Comparison of ENCODE assay signal across 17 cellular contexts in genomic region chr11:79485694-79486093, GRCh38. TPM values are rescaled to one million over a fixed set of nuclear protein-coding genes. Genes with fewer than 3 reads are reported as not detected.
"Had no signal": no experiment of that assay in that cellular context is flagged by ENCODE, and none has a peak within 500 bp of the region (broad histone marks: within the 10 kb centered on the region; RNA-seq: fewer than 3 reads in every experiment).

No MANE protein-coding gene starts in this region.

- DNase-seq: activated CD4-positive, alpha-beta T cell treated with anti-CD3 and anti-CD28 coated beads, Interleukin-2, amount 10 ng/mL, durations not matched to agents 24 days and 14 days; activated CD8-positive, alpha-beta memory T cell treated with anti-CD3 and anti-CD28 coated beads, Interleukin-2, amount 50 U/mL, for 48 hours; activated naive CD4-positive, alpha-beta T cell treated with Interleukin-2 at 50 U/mL for 16 hours; activated T-cell treated with anti-CD3 and anti-CD28 coated beads, Interleukin-2, amount 50 U/mL, for 72 hours; anterior cingulate cortex; cerebellar nuclear complex; effector CD8-positive, alpha-beta T cell; foreskin fibroblast; kidney; left ventricle myocardium superior; naive thymus-derived CD8-positive, alpha-beta T cell; occipital lobe; T-helper 2 cell; thyroid gland had no signal

- H3K27me3 Mint-ChIP-seq: activated CD4-positive, alpha-beta T cell treated with anti-CD3 and anti-CD28 coated beads, Interleukin-2, amount 10 ng/mL, durations not matched to agents 24 days and 14 days; memory B cell had no signal

- ATAC-seq: activated T-cell treated with anti-CD3 and anti-CD28 coated beads, Interleukin-2, amount 50 U/mL, for 72 hours; left ventricle myocardium superior; naive thymus-derived CD8-positive, alpha-beta T cell; stimulated activated effector memory CD8-positive, alpha-beta T cell treated with anti-CD3 and anti-CD28 coated beads, Interleukin-12 subunit alpha, Interleukin-12 subunit beta, amount 100 ng/mL, for 72 hours had no signal

- H3K4me1 ChIP-seq: breast epithelium, thyroid gland had no signal

- H3K27ac ChIP-seq: breast epithelium, thyroid gland had no signal

- H3K27me3 ChIP-seq: breast epithelium, thyroid gland had no signal

- H3K4me3 ChIP-seq: breast epithelium, thyroid gland had no signal

- H3K36me3 Mint-ChIP-seq: memory B cell; naive thymus-derived CD8-positive, alpha-beta T cell; stimulated activated effector memory CD8-positive, alpha-beta T cell treated with anti-CD3 and anti-CD28 coated beads, Interleukin-12 subunit alpha, Interleukin-12 subunit beta, amount 100 ng/mL, for 72 hours had no signal

- H3K4me1 Mint-ChIP-seq: stimulated activated effector memory CD8-positive, alpha-beta T cell treated with anti-CD3 and anti-CD28 coated beads, Interleukin-12 subunit alpha, Interleukin-12 subunit beta, amount 100 ng/mL, for 72 hours had no signal

- H3K27ac Mint-ChIP-seq: activated CD4-positive, alpha-beta T cell treated with anti-CD3 and anti-CD28 coated beads, Interleukin-2, amount 10 ng/mL, durations not matched to agents 24 days and 14 days; activated T-cell treated with anti-CD3 and anti-CD28 coated beads, Interleukin-2, amount 50 U/mL, for 72 hours; memory B cell; naive thymus-derived CD8-positive, alpha-beta T cell; stimulated activated effector memory CD8-positive, alpha-beta T cell treated with anti-CD3 and anti-CD28 coated beads, Interleukin-12 subunit alpha, Interleukin-12 subunit beta, amount 100 ng/mL, for 72 hours had no signal

- H3K9me3 ChIP-seq: breast epithelium, thyroid gland had no signal

- H3K36me3 ChIP-seq: breast epithelium, thyroid gland had no signal

- H3K9me3 Mint-ChIP-seq: activated CD4-positive, alpha-beta T cell treated with anti-CD3 and anti-CD28 coated beads, Interleukin-2, amount 10 ng/mL, durations not matched to agents 24 days and 14 days; activated T-cell treated with anti-CD3 and anti-CD28 coated beads, Interleukin-2, amount 50 U/mL, for 72 hours; memory B cell; stimulated activated effector memory CD8-positive, alpha-beta T cell treated with anti-CD3 and anti-CD28 coated beads, Interleukin-12 subunit alpha, Interleukin-12 subunit beta, amount 100 ng/mL, for 72 hours had no signal

- H3K4me3 Mint-ChIP-seq: activated CD4-positive, alpha-beta T cell treated with anti-CD3 and anti-CD28 coated beads, Interleukin-2, amount 10 ng/mL, durations not matched to agents 24 days and 14 days; activated T-cell treated with anti-CD3 and anti-CD28 coated beads, Interleukin-2, amount 50 U/mL, for 72 hours; memory B cell; stimulated activated effector memory CD8-positive, alpha-beta T cell treated with anti-CD3 and anti-CD28 coated beads, Interleukin-12 subunit alpha, Interleukin-12 subunit beta, amount 100 ng/mL, for 72 hours had no signal

RNA-seq across cellular contexts. Expression of gene TENM4, which starts 44.9 kb away (rescaled TPM):
- total RNA-seq: activated CD4-positive, alpha-beta T cell treated with anti-CD3 and anti-CD28 coated beads, Interleukin-2, amount 10 ng/mL, durations not matched to agents 24 days and 14 days; naive thymus-derived CD8-positive, alpha-beta T cell had no signal
- polyA plus RNA-seq: naive thymus-derived CD8-positive, alpha-beta T cell had no signal
